Comparison of ENCODE assay signal across 8 cellular contexts in the genomic region with DNA sequence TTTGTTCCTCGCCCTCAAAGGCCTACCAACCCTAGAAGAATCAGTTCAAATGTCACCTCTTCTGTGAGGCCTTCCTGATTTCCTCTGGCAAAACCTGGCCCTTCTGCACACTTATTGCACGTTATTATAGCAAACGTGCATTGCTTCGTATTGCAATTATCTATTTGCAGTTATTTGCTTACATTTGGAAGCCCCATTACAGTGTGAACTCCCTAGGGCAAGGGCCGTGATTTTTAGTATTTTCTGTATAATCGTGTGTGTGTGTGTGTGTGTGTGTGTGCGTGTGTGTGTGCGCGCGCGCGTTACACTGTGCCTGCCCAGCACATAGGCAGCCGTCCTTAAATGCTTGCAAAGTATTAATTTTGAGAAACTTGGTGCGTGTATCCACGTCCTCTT. TPM values are rescaled to one million over a fixed set of nuclear protein-coding genes. Genes with fewer than 3 reads are reported as not detected.
DNase-seq lines count a peak whose midpoint lies in the region; ATAC-seq and TF ChIP-seq lines count a peak whose summit lies in the region.

No MANE protein-coding gene starts in this region.

- H3K4me3 ChIP-seq in breast epithelium (peak overlapping the region; percentile 64 to 90 (median 69)), mesodermal cell (ENCODE audit: extremely low read depth, insufficient read depth, low read length, poor library complexity, severe bottlenecking) (peak overlapping the region; percentile 61)

- no peaks in the 10 kb centered on the region for H3K9me3 ChIP-seq in breast epithelium
- no peaks in the 10 kb centered on the region for H3K9me3 ChIP-seq in mesodermal cell (ENCODE audit: control insufficient read depth, low read length)

- intact Hi-C loops in Right ventricle myocardium inferior (cut with DNase I) (loop anchor here (10.0 kb wide), 1 partner anchor 149 kb away; the partner anchor contains the start of gene PCGF1), cardiac septum (cut with DNase I) (loop anchor here (10.0 kb wide), 1 partner anchor 129 kb away; the partner anchor contains the start of genes AUP1, DQX1 and HTRA2), breast epithelium (cut with DNase I; ENCODE audit: low total_unique reads) (no loop called here)

- no peak for TF ChIP-seq CTCF in breast epithelium (IDR thresholded peaks at IDR 0.05)

- no peak for TF ChIP-seq POLR2A in breast epithelium (IDR thresholded peaks at IDR 0.05)

- DNase-seq in Right ventricle myocardium inferior (ENCODE audit: missing footprints) (no peak), cardiac septum (ENCODE audit: low spot score) (no peak), breast epithelium (ENCODE audit: low spot score in 2 of 2) (no peak), GOT3 (lab: John Stamatoyannopoulos, UW) (no peak), NK-92 (lab: John Stamatoyannopoulos, UW; ENCODE audit: unreplicated experiment) (no peak), NCI-H446 treated with DMSO at 0.1 percent for 48 hours (lab: John Stamatoyannopoulos, UW) (no peak)

- ATAC-seq in Right ventricle myocardium inferior (peak; percentile 0), HG03378 (IDR thresholded peaks at IDR 0.05; ENCODE audit: unreplicated experiment) (peak; percentile 25)

- H3K4me1 ChIP-seq in breast epithelium (no peaks in the 10 kb centered on the region), mesodermal cell (ENCODE audit: control insufficient read depth, insufficient read depth, low read length, poor library complexity, severe bottlenecking) (peaks cover 3% of the 10 kb centered on the region)

- no peaks in the 10 kb centered on the region for H3K36me3 ChIP-seq in breast epithelium
- H3K36me3 ChIP-seq in mesodermal cell (ENCODE audit: control insufficient read depth, insufficient read depth, low read length) = no peaks in the 10 kb centered on the region

- WGBS in mesodermal cell (ENCODE audit: insufficient coverage in 2 of 2), 2 experiments = 50 to 53% methylated on average over 6 to 10 of the region's 15 CpGs

- peaks cover 0 to 3% of the 10 kb centered on the region in 2 donors for H3K27me3 ChIP-seq in breast epithelium

- H3K27ac ChIP-seq in breast epithelium = no peak overlapping the region
- H3K27ac ChIP-seq in mesodermal cell (ENCODE audit: low read depth, low read length, severe bottlenecking) = no peak overlapping the region

RNA-seq across cellular contexts. Expression of gene SEMA4F, which starts 0.5 kb away (rescaled TPM):
- total RNA-seq in Right ventricle myocardium inferior (3.7 TPM), cardiac septum (3.0 TPM), breast epithelium (1 to 10 TPM; 4.6 to 8.8 (median 8.5) TPM)
- polyA plus RNA-seq in mesodermal cell (2013, experiment 1 of 2) = 4.9 TPM
- 4.0 TPM for polyA plus RNA-seq in mesodermal cell (2013, experiment 2 of 2)

RNA-seq across cellular contexts. Expression of gene M1AP, which starts 5.5 kb away (rescaled TPM):
- total RNA-seq in Right ventricle myocardium inferior (not detected), cardiac septum (not detected), breast epithelium (1 to 10 TPM in 1 of 3 donors, under 1 TPM in 2; 0.29 to 3.4 (median 0.66) TPM)
- not detected for polyA plus RNA-seq in mesodermal cell (2013, experiment 1 of 2)
- polyA plus RNA-seq in mesodermal cell (2013, experiment 2 of 2) = 0.20 TPM
